8 cellular contexts compared by ENCODE assay signal in genomic region chr13:52195052-52195837, GRCh38. TPM values are rescaled to one million over a fixed set of nuclear protein-coding genes. Genes with fewer than 3 reads are reported as not detected.
DNase-seq lines count a peak whose midpoint lies in the region; ATAC-seq, FAIRE-seq and TF ChIP-seq lines count a peak whose summit lies in the region.

No MANE protein-coding gene starts in this region.

- H3K27ac ChIP-seq in GM12878 (ENCODE audit: control insufficient read depth, insufficient read depth): peak overlapping the region; percentile 54

- no peaks in the 10 kb centered on the region for H4K20me1 ChIP-seq in GM12878 (ENCODE audit: control insufficient read depth, insufficient read depth)

- peak overlapping the region; percentile 85 for H3K4me2 ChIP-seq in GM12878 (ENCODE audit: control insufficient read depth, insufficient read depth)

- peak; percentile 50 for ATAC-seq in GM18868 (IDR thresholded peaks at IDR 0.05; ENCODE audit: unreplicated experiment)
- peak; percentile 52 for ATAC-seq in HG03039 (IDR thresholded peaks at IDR 0.05; ENCODE audit: unreplicated experiment)
- peak; percentile 81 for ATAC-seq in GM12878

- H3K9ac ChIP-seq in GM12878 (ENCODE audit: control insufficient read depth, insufficient read depth, low read length): peak overlapping the region; percentile 70

- TF ChIP-seq POLR2A in GM12878 (IDR thresholded peaks at IDR 0.05; ENCODE audit: low read depth, low read length): peak; percentile 36; the same call in 1 of the 2 replicates

- H3K36me3 ChIP-seq in GM12878 (ENCODE audit: control insufficient read depth in 2 of 2, insufficient read depth in 2 of 2, low read length in 1 of 2): no peaks in the 10 kb centered on the region

- 35% methylated on average over 49 of the region's 51 CpGs for WGBS in GM12878 (ENCODE audit: insufficient coverage, insufficient replicate concordance, low lambda C conversion rate, missing lambda C conversion rate)

- H3K4me1 ChIP-seq in GM12878 (ENCODE audit: control insufficient read depth, insufficient read depth, low read length): no peaks in the 10 kb centered on the region

- CTCF ChIA-PET in GM12878 (lab: Yijun Ruan, JAX): interaction anchor here (1.1 to 1.5 kb wide), 4 partner anchors 21 to 256 kb away, joined by 3 to 4 read pairs (median 4); no protein-coding TSS in a partner anchor
- CTCF ChIA-PET in HEK293T (lab: Yijun Ruan, JAX): no interaction called here

- in situ Hi-C loops in GM12878 (cut with MboI): no loop called here
- in situ Hi-C loops in ACHN (cut with HindIII; ENCODE audit: low pct_ligation_motif_present, low pct_unique_long_range_greater_than_20kb, low sequenced_read_pairs): no loop called here

- H2AFZ ChIP-seq in GM12878 (ENCODE audit: control insufficient read depth, low read depth, low read length): peak overlapping the region; percentile 95

- H3K79me2 ChIP-seq in GM12878 (ENCODE audit: control insufficient read depth, insufficient read depth, low read length): peaks cover 15% of the 10 kb centered on the region

- POLR2A ChIA-PET in GM12878 (lab: Charles Lee) (interaction anchor here (1.2 kb wide), 1 partner anchor 255 kb away, joined by 4 read pairs; the partner anchor contains the start of gene VPS36), HEK293T (lab: Yijun Ruan, JAX) (interaction anchor here (1.0 to 1.7 kb wide), 3 partner anchors 8 to 67 kb away, joined by 3 to 6 read pairs (median 4); no protein-coding TSS in a partner anchor)

- SMC1A ChIA-PET in GM12878 (lab: Charles Lee; ENCODE audit: uncharacterized antibody, unreplicated experiment): interaction anchor here (1.5 kb wide), 1 partner anchor 236 kb away, joined by 3 read pairs; no protein-coding TSS in a partner anchor

- DNase-seq in T-helper 2 cell (peak; percentile 14 to 81 (median 30)), GM12878 (ENCODE audit: low read depth, low spot score) (no peak), iPS DF 19.7 (ENCODE audit: low read depth, low spot score) (peak; percentile 65), skeletal muscle cell (ENCODE audit: low read depth) (peak; percentile 39), ACHN (no peak), HEK293T (ENCODE audit: extremely low spot score) (no peak)

- BruUV-seq in GM12878 (replicated peaks; lab: Mats Ljungman, UMichigan): no TSS peak

- peak overlapping the region; percentile 94 for H3K4me3 ChIP-seq in GM12878
- H3K4me3 ChIP-seq in skeletal muscle cell (ENCODE audit: low read depth, low read length): peak overlapping the region; percentile 78

- H3K27me3 ChIP-seq in GM12878 (replicated peaks in 1 of 2; ENCODE audit: control insufficient read depth in 2 of 2, insufficient read depth in 2 of 2, low read length in 1 of 2): no peaks in the 10 kb centered on the region

- H3K9me3 ChIP-seq in GM12878 (replicated peaks; ENCODE audit: control insufficient read depth, insufficient read depth, low read length): no peaks in the 10 kb centered on the region; the same call in 2 of the 3 replicates

- RAD21 ChIA-PET in GM12878 (lab: Charles Lee; ENCODE audit: unreplicated experiment): no interaction called here

- intact Hi-C loops in GM12878 (cut with micrococcal nuclease; ENCODE audit: unreplicated experiment): loop anchor here (2.0 to 5.0 kb wide), 2 partner anchors 36 to 378 kb away; partner anchors contain the start of gene NEK3

- no peak for TF ChIP-seq RAD21 in GM12878 (IDR thresholded peaks at IDR 0.05; ENCODE audit: insufficient read depth, low read depth, low read length)

- FAIRE-seq in GM12878 (lab: Jason Lieb, UNC): no peak

- peak in 1 of 3 experiments; percentile 27; a peak in 2 of 6 replicates for TF ChIP-seq CTCF in GM12878 (IDR thresholded peaks at IDR 0.05 in 2 of 3, conservative IDR thresholded peaks at IDR 0.05 in 1 of 3; ENCODE audit: control insufficient read depth in 2 of 3, extremely low read depth in 1 of 3, insufficient read depth in 1 of 3, low read depth in 3 of 3, low read length in 3 of 3)

- TF ChIP-seq EP300 in GM12878 (IDR thresholded peaks at IDR 0.05; ENCODE audit: borderline replicate concordance in 1 of 2, control insufficient read depth in 1 of 2, low read depth in 2 of 2, low read length in 2 of 2): no peak

TF ChIP-seq in GM12878, 131 proteins besides CTCF, POLR2A, EP300 and RAD21 (continues in another document):
- TF ChIP-seq, protein P1, sequence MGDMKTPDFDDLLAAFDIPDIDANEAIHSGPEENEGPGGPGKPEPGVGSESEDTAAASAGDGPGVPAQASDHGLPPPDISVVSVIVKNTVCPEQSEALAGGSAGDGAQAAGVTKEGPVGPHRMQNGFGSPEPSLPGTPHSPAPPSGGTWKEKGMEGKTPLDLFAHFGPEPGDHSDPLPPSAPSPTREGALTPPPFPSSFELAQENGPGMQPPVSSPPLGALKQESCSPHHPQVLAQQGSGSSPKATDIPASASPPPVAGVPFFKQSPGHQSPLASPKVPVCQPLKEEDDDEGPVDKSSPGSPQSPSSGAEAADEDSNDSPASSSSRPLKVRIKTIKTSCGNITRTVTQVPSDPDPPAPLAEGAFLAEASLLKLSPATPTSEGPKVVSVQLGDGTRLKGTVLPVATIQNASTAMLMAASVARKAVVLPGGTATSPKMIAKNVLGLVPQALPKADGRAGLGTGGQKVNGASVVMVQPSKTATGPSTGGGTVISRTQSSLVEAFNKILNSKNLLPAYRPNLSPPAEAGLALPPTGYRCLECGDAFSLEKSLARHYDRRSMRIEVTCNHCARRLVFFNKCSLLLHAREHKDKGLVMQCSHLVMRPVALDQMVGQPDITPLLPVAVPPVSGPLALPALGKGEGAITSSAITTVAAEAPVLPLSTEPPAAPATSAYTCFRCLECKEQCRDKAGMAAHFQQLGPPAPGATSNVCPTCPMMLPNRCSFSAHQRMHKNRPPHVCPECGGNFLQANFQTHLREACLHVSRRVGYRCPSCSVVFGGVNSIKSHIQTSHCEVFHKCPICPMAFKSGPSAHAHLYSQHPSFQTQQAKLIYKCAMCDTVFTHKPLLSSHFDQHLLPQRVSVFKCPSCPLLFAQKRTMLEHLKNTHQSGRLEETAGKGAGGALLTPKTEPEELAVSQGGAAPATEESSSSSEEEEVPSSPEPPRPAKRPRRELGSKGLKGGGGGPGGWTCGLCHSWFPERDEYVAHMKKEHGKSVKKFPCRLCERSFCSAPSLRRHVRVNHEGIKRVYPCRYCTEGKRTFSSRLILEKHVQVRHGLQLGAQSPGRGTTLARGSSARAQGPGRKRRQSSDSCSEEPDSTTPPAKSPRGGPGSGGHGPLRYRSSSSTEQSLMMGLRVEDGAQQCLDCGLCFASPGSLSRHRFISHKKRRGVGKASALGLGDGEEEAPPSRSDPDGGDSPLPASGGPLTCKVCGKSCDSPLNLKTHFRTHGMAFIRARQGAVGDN (IDR thresholded peaks at IDR 0.05): 0 out of 2 replicates have a peak, but pooled peaks have one; percentile 25
- TF ChIP-seq CBFB (IDR thresholded peaks at IDR 0.05; ENCODE audit: low read depth) (0 out of 2 replicates have a peak, but pooled peaks have one; percentile 44), BMI1 (IDR thresholded peaks at IDR 0.05; ENCODE audit: borderline replicate concordance) (0 out of 2 replicates have a peak, but pooled peaks have one; percentile 16)

TF ChIP-seq in HEK293T, 16 proteins besides CTCF, POLR2A, EP300 and RAD21:
- TF ChIP-seq ZNF384 (IDR thresholded peaks at IDR 0.05): no peak
- TF ChIP-seq FOXA1 (IDR thresholded peaks at IDR 0.05): no peak
- no peak for TF ChIP-seq NFRKB (IDR thresholded peaks at IDR 0.05)

RNA-seq across cellular contexts. Expression of gene NEK3, which starts 35.8 kb away (rescaled TPM):
- total RNA-seq in GM12878 (2013; cell fraction: nucleolus; rRNA removed): 7.8 and 8.2 TPM in 2 replicates
- total RNA-seq in GM12878 (2014; rRNA removed): 6.0 and 7.7 TPM in 2 replicates
- total RNA-seq in GM12878 (2014; rRNA removed; fragmentation: Illumina TruSeq; extraction: Trizol): 8.4 and 8.9 TPM in 2 replicates
- total RNA-seq in GM12878 (2021): 4.3 and 5.3 TPM in 2 replicates
- 5.5 TPM for polyA plus RNA-seq in GM12878 (2011; ENCODE audit: low read depth)
- 2.9 and 4.5 TPM in 2 replicates for polyA plus RNA-seq in GM12878 (2011; rRNA removed)
- 0.96 and 1.4 TPM in 2 replicates for polyA plus RNA-seq in GM12878 (2011; cell fraction: cytosol; rRNA removed)
- polyA plus RNA-seq in GM12878 (2011; cell fraction: nucleus; rRNA removed): 3.0 and 3.5 TPM in 2 replicates
- polyA plus RNA-seq in GM12878 (2012): 1.5 and 2.5 TPM in 2 replicates
- 9.3 and 12.2 TPM in 2 replicates for polyA plus RNA-seq in GM12878 (2014; fragmentation: Illumina TruSeq; extraction: Trizol)
- 1 to 10 TPM; 5.7 to 8.6 TPM for polyA plus RNA-seq in GM12878 (2014; fragmentation: Nextera tagmentation; extraction: Ambion mirVana)
- 5.9 and 6.3 TPM in 2 replicates for polyA plus RNA-seq in GM12878 (2014; rRNA removed)
- polyA plus RNA-seq in GM12878 (2016; fragmentation: Nextera tagmentation; extraction: Ambion mirVana): 1 to 10 TPM; 4.9 to 5.5 TPM
- 0.77 and 1.7 TPM in 2 replicates for polyA minus RNA-seq in GM12878 (2011; rRNA and poly(A)+ RNA removed)
- polyA minus RNA-seq in GM12878 (2011; cell fraction: cytosol; rRNA and poly(A)+ RNA removed): 1.1 and 2.4 TPM in 2 replicates
- polyA minus RNA-seq in GM12878 (2011; cell fraction: nucleus; rRNA and poly(A)+ RNA removed): 0.48 and 0.85 TPM in 2 replicates

Comparison
In these comparisons a context has a peak if more than half of its experiments do, and no peak if none do; other contexts are left out.
1. DNase-seq: peak in T-helper 2 cell (5 of 5), iPS DF 19.7 (single experiment) and skeletal muscle cell (single experiment); none in GM12878 (single experiment), ACHN (single experiment) and HEK293T (single experiment).
2. Peak in every context shown above with its lines, with median percentiles within 50 percentile points of each other: ATAC-seq.